1 cellular context compared by ENCODE assay signal in the genomic region with DNA sequence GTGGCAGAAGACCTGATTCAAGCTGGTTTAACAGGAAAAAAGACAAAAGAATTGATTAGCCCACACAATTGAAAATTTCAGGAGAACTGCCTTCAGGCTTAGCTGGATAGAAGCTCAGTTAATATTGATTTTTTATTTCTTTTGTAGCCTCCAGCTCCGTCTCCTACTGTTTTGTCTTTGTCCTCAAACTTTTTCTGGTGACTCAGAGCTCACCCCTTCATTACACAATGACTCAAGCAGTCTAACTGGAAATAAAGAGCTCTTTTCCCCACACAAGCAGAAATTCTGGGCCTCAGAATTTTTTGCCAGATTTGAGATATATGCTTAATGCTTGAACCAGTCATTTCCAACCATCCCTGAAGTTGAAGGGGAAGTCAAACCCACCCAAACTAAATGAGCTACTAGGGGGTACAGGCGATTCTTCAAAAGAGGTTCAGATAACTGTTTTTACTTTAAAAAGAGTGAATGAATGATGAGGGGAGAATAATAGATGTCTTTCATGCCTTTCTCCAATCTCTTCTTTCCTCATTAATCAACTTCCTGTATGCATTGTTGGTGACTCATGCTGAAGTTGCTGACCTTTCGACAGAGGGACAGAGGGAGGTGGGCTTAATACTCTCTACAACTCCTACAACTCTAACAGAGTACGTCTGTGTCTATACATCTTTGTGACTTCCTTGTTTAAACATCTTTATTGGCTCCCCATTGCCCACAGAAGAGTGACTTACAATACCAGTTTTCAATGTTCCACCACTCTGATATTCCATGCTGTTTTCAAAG.
TF ChIP-seq lines count a peak whose summit lies in the region.

No MANE protein-coding gene starts in this region.

TF ChIP-seq in HepG2, 621 proteins besides CTCF, POLR2A, EP300 and RAD21 (continued from another document):
- TF ChIP-seq, protein P1, sequence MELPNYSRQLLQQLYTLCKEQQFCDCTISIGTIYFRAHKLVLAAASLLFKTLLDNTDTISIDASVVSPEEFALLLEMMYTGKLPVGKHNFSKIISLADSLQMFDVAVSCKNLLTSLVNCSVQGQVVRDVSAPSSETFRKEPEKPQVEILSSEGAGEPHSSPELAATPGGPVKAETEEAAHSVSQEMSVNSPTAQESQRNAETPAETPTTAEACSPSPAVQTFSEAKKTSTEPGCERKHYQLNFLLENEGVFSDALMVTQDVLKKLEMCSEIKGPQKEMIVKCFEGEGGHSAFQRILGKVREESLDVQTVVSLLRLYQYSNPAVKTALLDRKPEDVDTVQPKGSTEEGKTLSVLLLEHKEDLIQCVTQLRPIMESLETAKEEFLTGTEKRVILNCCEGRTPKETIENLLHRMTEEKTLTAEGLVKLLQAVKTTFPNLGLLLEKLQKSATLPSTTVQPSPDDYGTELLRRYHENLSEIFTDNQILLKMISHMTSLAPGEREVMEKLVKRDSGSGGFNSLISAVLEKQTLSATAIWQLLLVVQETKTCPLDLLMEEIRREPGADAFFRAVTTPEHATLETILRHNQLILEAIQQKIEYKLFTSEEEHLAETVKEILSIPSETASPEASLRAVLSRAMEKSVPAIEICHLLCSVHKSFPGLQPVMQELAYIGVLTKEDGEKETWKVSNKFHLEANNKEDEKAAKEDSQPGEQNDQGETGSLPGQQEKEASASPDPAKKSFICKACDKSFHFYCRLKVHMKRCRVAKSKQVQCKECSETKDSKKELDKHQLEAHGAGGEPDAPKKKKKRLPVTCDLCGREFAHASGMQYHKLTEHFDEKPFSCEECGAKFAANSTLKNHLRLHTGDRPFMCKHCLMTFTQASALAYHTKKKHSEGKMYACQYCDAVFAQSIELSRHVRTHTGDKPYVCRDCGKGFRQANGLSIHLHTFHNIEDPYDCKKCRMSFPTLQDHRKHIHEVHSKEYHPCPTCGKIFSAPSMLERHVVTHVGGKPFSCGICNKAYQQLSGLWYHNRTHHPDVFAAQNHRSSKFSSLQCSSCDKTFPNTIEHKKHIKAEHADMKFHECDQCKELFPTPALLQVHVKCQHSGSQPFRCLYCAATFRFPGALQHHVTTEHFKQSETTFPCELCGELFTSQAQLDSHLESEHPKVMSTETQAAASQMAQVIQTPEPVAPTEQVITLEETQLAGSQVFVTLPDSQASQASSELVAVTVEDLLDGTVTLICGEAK (IDR thresholded peaks at IDR 0.05) = 0 out of 2 replicates have a peak, but pooled peaks have one; percentile 24
- TF ChIP-seq, protein P1 (CRISPR knock-in tag; IDR thresholded peaks at IDR 0.05) = no peak; the same call in 1 of the 2 replicates
- TF ChIP-seq, protein P2, sequence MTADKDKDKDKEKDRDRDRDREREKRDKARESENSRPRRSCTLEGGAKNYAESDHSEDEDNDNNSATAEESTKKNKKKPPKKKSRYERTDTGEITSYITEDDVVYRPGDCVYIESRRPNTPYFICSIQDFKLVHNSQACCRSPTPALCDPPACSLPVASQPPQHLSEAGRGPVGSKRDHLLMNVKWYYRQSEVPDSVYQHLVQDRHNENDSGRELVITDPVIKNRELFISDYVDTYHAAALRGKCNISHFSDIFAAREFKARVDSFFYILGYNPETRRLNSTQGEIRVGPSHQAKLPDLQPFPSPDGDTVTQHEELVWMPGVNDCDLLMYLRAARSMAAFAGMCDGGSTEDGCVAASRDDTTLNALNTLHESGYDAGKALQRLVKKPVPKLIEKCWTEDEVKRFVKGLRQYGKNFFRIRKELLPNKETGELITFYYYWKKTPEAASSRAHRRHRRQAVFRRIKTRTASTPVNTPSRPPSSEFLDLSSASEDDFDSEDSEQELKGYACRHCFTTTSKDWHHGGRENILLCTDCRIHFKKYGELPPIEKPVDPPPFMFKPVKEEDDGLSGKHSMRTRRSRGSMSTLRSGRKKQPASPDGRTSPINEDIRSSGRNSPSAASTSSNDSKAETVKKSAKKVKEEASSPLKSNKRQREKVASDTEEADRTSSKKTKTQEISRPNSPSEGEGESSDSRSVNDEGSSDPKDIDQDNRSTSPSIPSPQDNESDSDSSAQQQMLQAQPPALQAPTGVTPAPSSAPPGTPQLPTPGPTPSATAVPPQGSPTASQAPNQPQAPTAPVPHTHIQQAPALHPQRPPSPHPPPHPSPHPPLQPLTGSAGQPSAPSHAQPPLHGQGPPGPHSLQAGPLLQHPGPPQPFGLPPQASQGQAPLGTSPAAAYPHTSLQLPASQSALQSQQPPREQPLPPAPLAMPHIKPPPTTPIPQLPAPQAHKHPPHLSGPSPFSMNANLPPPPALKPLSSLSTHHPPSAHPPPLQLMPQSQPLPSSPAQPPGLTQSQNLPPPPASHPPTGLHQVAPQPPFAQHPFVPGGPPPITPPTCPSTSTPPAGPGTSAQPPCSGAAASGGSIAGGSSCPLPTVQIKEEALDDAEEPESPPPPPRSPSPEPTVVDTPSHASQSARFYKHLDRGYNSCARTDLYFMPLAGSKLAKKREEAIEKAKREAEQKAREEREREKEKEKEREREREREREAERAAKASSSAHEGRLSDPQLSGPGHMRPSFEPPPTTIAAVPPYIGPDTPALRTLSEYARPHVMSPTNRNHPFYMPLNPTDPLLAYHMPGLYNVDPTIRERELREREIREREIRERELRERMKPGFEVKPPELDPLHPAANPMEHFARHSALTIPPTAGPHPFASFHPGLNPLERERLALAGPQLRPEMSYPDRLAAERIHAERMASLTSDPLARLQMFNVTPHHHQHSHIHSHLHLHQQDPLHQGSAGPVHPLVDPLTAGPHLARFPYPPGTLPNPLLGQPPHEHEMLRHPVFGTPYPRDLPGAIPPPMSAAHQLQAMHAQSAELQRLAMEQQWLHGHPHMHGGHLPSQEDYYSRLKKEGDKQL (CRISPR knock-in tag; IDR thresholded peaks at IDR 0.05; ENCODE audit: low read depth) = 0 out of 2 replicates have a peak, but pooled peaks have one; percentile 34
- peak; percentile 31 for TF ChIP-seq TEAD3 (CRISPR knock-in tag; optimal IDR thresholded peaks at IDR 0.05; ENCODE audit: borderline replicate concordance)
- TF ChIP-seq HHEX (CRISPR knock-in tag; IDR thresholded peaks at IDR 0.05) = peak; percentile 43; the same call in 1 of the 2 replicates
